Comparison of ENCODE assay signal across 10 cellular contexts in the genomic region with DNA sequence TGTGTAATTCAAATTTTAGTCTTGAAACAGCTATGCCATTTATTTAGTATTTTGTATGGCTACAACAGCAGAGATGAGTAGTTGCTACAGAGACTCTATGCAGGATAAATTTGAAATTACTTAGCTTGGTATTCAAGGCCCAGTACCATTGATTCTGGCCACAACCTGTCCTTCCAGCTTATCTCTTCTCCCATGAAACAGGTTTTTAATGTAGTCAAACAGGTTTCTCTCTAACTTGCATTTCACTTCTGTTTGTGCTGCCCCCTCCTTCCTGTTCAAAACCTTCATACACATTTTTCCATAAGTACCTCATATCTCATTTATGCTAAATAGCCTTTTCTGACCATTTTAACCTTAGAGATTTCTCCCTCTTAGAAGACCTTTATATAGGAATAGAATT. TPM values are rescaled to one million over a fixed set of nuclear protein-coding genes. Genes with fewer than 3 reads are reported as not detected.
DNase-seq lines count a peak whose midpoint lies in the region; ATAC-seq lines count a peak whose summit lies in the region.
"Had no signal": no experiment of that assay in that cellular context is flagged by ENCODE, and none has a peak within 500 bp of the region (broad histone marks: within the 10 kb centered on the region; RNA-seq: fewer than 3 reads in every experiment).

No MANE protein-coding gene starts in this region.

- ATAC-seq in esophagus mucosa (peak; percentile 13), GM19467 (IDR thresholded peaks at IDR 0.05; ENCODE audit: unreplicated experiment) (no peak)
- ATAC-seq in stimulated activated naive B cell treated with anti-CD40 and anti-IgM and Interleukin-4, amounts not matched to agents 10 μg/mL and 1 μg/mL and 100 μg/mL, for 72 hours (replicated peaks): no peak
- ATAC-seq: stimulated activated naive CD8-positive, alpha-beta T cell treated with anti-CD3 and anti-CD28 coated beads, Interleukin-15, amount 100 ng/mL, for 72 hours had no signal

- peaks cover 0 to 4% of the 10 kb centered on the region in 2 donors for H3K36me3 Mint-ChIP-seq in stimulated activated naive B cell treated with anti-CD40 and anti-IgM and Interleukin-4, amounts not matched to agents 10 μg/mL and 1 μg/mL and 100 μg/mL, for 72 hours

- no peaks in the 10 kb centered on the region for H3K9me3 Mint-ChIP-seq in stimulated activated naive B cell treated with anti-CD40 and anti-IgM and Interleukin-4, amounts not matched to agents 10 μg/mL and 1 μg/mL and 100 μg/mL, for 72 hours
- H3K9me3 Mint-ChIP-seq: stimulated activated naive CD8-positive, alpha-beta T cell treated with anti-CD3 and anti-CD28 coated beads, Interleukin-15, amount 100 ng/mL, for 72 hours had no signal

- H3K27ac Mint-ChIP-seq in stimulated activated naive B cell treated with anti-CD40 and anti-IgM and Interleukin-4, amounts not matched to agents 10 μg/mL and 1 μg/mL and 100 μg/mL, for 72 hours: no peak overlapping the region

- H3K4me1 Mint-ChIP-seq in stimulated activated naive B cell treated with anti-CD40 and anti-IgM and Interleukin-4, amounts not matched to agents 10 μg/mL and 1 μg/mL and 100 μg/mL, for 72 hours: peaks cover 30 to 37% of the 10 kb centered on the region in 2 donors

- no peaks in the 10 kb centered on the region for H3K27me3 Mint-ChIP-seq in stimulated activated naive B cell treated with anti-CD40 and anti-IgM and Interleukin-4, amounts not matched to agents 10 μg/mL and 1 μg/mL and 100 μg/mL, for 72 hours
- H3K27me3 Mint-ChIP-seq: stimulated activated naive CD8-positive, alpha-beta T cell treated with anti-CD3 and anti-CD28 coated beads, Interleukin-15, amount 100 ng/mL, for 72 hours had no signal

- peak overlapping the region; percentile 7 to 33 for H3K4me3 Mint-ChIP-seq in stimulated activated naive B cell treated with anti-CD40 and anti-IgM and Interleukin-4, amounts not matched to agents 10 μg/mL and 1 μg/mL and 100 μg/mL, for 72 hours
- H3K4me3 Mint-ChIP-seq: stimulated activated naive CD8-positive, alpha-beta T cell treated with anti-CD3 and anti-CD28 coated beads, Interleukin-15, amount 100 ng/mL, for 72 hours had no signal

- DNase-seq in NCI-H1417 (lab: John Stamatoyannopoulos, UW) (peak in 2 of 3 experiments; percentile 2 to 68), NCI-H1417 treated with DMSO at 0.1 percent for 48 hours (lab: John Stamatoyannopoulos, UW) (no peak), NCI-H510A treated with DMSO at 0.1 percent for 48 hours (lab: John Stamatoyannopoulos, UW) (peak; percentile 55), cerebellar nuclear complex (lab: John Stamatoyannopoulos, UW) (no peak), ecto neural progenitor cell (ENCODE audit: low spot score) (no peak)
- no peak for DNase-seq in stimulated activated naive B cell treated with anti-CD40 and anti-IgM and Interleukin-4, amounts not matched to agents 10 μg/mL and 1 μg/mL and 100 μg/mL, for 72 hours
- DNase-seq: NCI-H82; stimulated activated naive CD8-positive, alpha-beta T cell treated with anti-CD3 and anti-CD28 coated beads, Interleukin-15, amount 100 ng/mL, for 72 hours had no signal

RNA-seq across cellular contexts. Expression of a gene that starts 3.3 kb away (rescaled TPM):
- total RNA-seq in esophagus mucosa: 26.2 TPM

Comparison
In these comparisons a context has a peak if more than half of its experiments do, and no peak if none do; other contexts are left out.
1. DNase-seq: peak in NCI-H1417 (2 of 3) and NCI-H510A treated with DMSO at 0.1 percent for 48 hours (single experiment); none in NCI-H1417 treated with DMSO at 0.1 percent for 48 hours (single experiment), stimulated activated naive B cell treated with anti-CD40 and anti-IgM and Interleukin-4, amounts not matched to agents 10 μg/mL and 1 μg/mL and 100 μg/mL, for 72 hours (single experiment), cerebellar nuclear complex (0 of 2) and ecto neural progenitor cell (single experiment).